8 cellular contexts compared by ENCODE assay signal in genomic region chrX:48891402-48892288, GRCh38. TPM values are rescaled to one million over a fixed set of nuclear protein-coding genes. Genes with fewer than 3 reads are reported as not detected.
A peak's percentile ranks its signal among the peaks of the same experiment; 100 is the strongest.
DNase-seq lines count a peak whose midpoint lies in the region; ATAC-seq and TF ChIP-seq lines count a peak whose summit lies in the region.

No MANE protein-coding gene starts in this region.

- DNase-seq in CD1c-positive myeloid dendritic cell (ENCODE audit: extremely low spot score) (peak; percentile 85), NCI-H82 (lab: John Stamatoyannopoulos, UW) (peak; percentile 94), endothelial cell (ENCODE audit: low spot score) (peak; percentile 72), mesothelial cell of epicardium (ENCODE audit: low spot score in 2 of 2, unreplicated experiment in 2 of 2) (peak; percentile 60 to 74)
- peak; percentile 43 to 49 for DNase-seq in activated CD8-positive, alpha-beta memory T cell treated with anti-CD3 and anti-CD28 coated beads for 4 hours (ENCODE audit: low read depth in 2 of 2)
- peak; percentile 49 to 62 for DNase-seq in stimulated activated CD8-positive, alpha-beta memory T cell treated with anti-CD3 and anti-CD28 coated beads, Interleukin-15, amount 100 ng/mL, for 48 hours (ENCODE audit: low read depth in 2 of 2)

- H3K27ac Mint-ChIP-seq in endothelial cell (ENCODE audit: unreplicated experiment) (no peak overlapping the region), mesothelial cell of epicardium (peak overlapping the region; percentile 56)

- H3K4me3 Mint-ChIP-seq in endothelial cell (ENCODE audit: unreplicated experiment) (peak overlapping the region; percentile 51), mesothelial cell of epicardium (peak overlapping the region; percentile 77)

- H3K4me1 Mint-ChIP-seq in endothelial cell (ENCODE audit: unreplicated experiment) = peaks cover 9% of the 10 kb centered on the region
- H3K4me1 Mint-ChIP-seq in mesothelial cell of epicardium = peaks cover 19% of the 10 kb centered on the region

- no peak for TF ChIP-seq CTCF in endothelial cell (IDR thresholded peaks at IDR 0.05; ENCODE audit: unreplicated experiment)
- peak; percentile 26 for TF ChIP-seq CTCF in mesothelial cell of epicardium (IDR thresholded peaks at IDR 0.05; ENCODE audit: unreplicated experiment)

- H3K9me3 Mint-ChIP-seq in endothelial cell (ENCODE audit: unreplicated experiment) (no peaks in the 10 kb centered on the region), mesothelial cell of epicardium (peaks cover 8% of the 10 kb centered on the region)

- H3K27me3 Mint-ChIP-seq in endothelial cell (ENCODE audit: unreplicated experiment) = peaks cover 5% of the 10 kb centered on the region
- no peaks in the 10 kb centered on the region for H3K27me3 Mint-ChIP-seq in mesothelial cell of epicardium (ENCODE audit: low read depth)

- peak; percentile 90 for ATAC-seq in GM19397 (IDR thresholded peaks at IDR 0.05; ENCODE audit: unreplicated experiment)
- ATAC-seq in HG03571 (IDR thresholded peaks at IDR 0.05; ENCODE audit: unreplicated experiment) = peak; percentile 79

- peaks cover 7% of the 10 kb centered on the region for H3K36me3 Mint-ChIP-seq in endothelial cell (ENCODE audit: low read depth, unreplicated experiment)
- peaks cover 8% of the 10 kb centered on the region for H3K36me3 Mint-ChIP-seq in mesothelial cell of epicardium

RNA-seq across cellular contexts. Expression of gene TIMM17B, which starts 5.9 kb away (rescaled TPM):
- total RNA-seq in endothelial cell (ENCODE audit: unreplicated experiment) (70.6 TPM), mesothelial cell of epicardium (64.7 to 68.2 TPM (median 67.6 TPM) in 3 replicates)

RNA-seq across cellular contexts. Expression of gene PQBP1, which starts 6.1 kb away (rescaled TPM):
- total RNA-seq in endothelial cell (ENCODE audit: unreplicated experiment) = 80.1 TPM
- total RNA-seq in mesothelial cell of epicardium = 62.2 to 64.9 TPM (median 64.3 TPM) in 3 replicates

RNA-seq across cellular contexts. Expression of gene SLC35A2, which starts 19.8 kb away (rescaled TPM):
- total RNA-seq in endothelial cell (ENCODE audit: unreplicated experiment) (27.2 TPM), mesothelial cell of epicardium (42.2 to 45.9 TPM (median 43.8 TPM) in 3 replicates)

RNA-seq across cellular contexts. Expression of gene PIM2, which starts 27.2 kb away (rescaled TPM):
- 7.0 TPM for total RNA-seq in endothelial cell (ENCODE audit: unreplicated experiment)
- 9.3 to 10.3 TPM (median 9.7 TPM) in 3 replicates for total RNA-seq in mesothelial cell of epicardium

RNA-seq across cellular contexts. Expression of gene PCSK1N, which starts 56.2 kb away (rescaled TPM):
- 2.0 TPM for total RNA-seq in endothelial cell (ENCODE audit: unreplicated experiment)
- total RNA-seq in mesothelial cell of epicardium = 41.6 to 46.9 TPM (median 42.8 TPM) in 3 replicates

Comparison
In these comparisons a context has a peak if more than half of its experiments do, and no peak if none do; other contexts are left out.
1. Peak in every context shown above with its lines: DNase-seq and ATAC-seq.